Comparison of ENCODE assay signal across 13 cellular contexts in genomic region chr18:6731197-6731596, GRCh38. TPM values are rescaled to one million over a fixed set of nuclear protein-coding genes. Genes with fewer than 3 reads are reported as not detected.
DNase-seq lines count a peak whose midpoint lies in the region; ATAC-seq, FAIRE-seq and TF ChIP-seq lines count a peak whose summit lies in the region.
"Had no signal": no experiment of that assay in that cellular context is flagged by ENCODE, and none has a peak within 500 bp of the region (broad histone marks: within the 10 kb centered on the region; RNA-seq: fewer than 3 reads in every experiment).

No MANE protein-coding gene starts in this region.

- no peak overlapping the region for H2BK15ac ChIP-seq in H1 (ENCODE audit: low read length)

- H4K8ac ChIP-seq in H1 (ENCODE audit: extremely low read depth, insufficient read depth, low read length), result no peak overlapping the region

- H3K23me2 ChIP-seq in H1 (ENCODE audit: low read depth, low read length), result peaks cover 2% of the 10 kb centered on the region; the same call in 1 of the 2 replicates

- H3K79me1 ChIP-seq in H1 (ENCODE audit: low read depth, low read length), result no peaks in the 10 kb centered on the region

- H2AFZ ChIP-seq in H1 (ENCODE audit: low read length), result no peak overlapping the region
- no peak overlapping the region for H2AFZ ChIP-seq in osteoblast (ENCODE audit: low read length)

- H3K23ac ChIP-seq in H1 (ENCODE audit: insufficient read length), result no peak overlapping the region

- H3K4me3 ChIP-seq in H1 (ENCODE audit: extremely low read depth in 1 of 4, insufficient read depth in 2 of 4, low read depth in 3 of 4, low read length in 4 of 4) (no peak overlapping the region), osteoblast (ENCODE audit: insufficient read depth, low read length) (peak overlapping the region; percentile 24)

- CTCF ChIA-PET in H1 (lab: Charles Lee; ENCODE audit: partially characterized antibody), result interaction anchor here (0.6 to 3.0 kb wide), 3 partner anchors 11 to 839 kb away, joined by 3 to 23 read pairs (median 14); no protein-coding TSS in a partner anchor

- no peak overlapping the region for H2AK5ac ChIP-seq in H1 (ENCODE audit: low read depth, low read length)

- no peak for TF ChIP-seq RAD21 in H1 (IDR thresholded peaks at IDR 0.05 in 1 of 2, conservative IDR thresholded peaks at IDR 0.05 in 1 of 2; ENCODE audit: low read depth in 2 of 2, low read length in 2 of 2)

- no peak for TF ChIP-seq EP300 in H1 (IDR thresholded peaks at IDR 0.05; ENCODE audit: borderline replicate concordance in 1 of 2, low read depth in 2 of 2, low read length in 2 of 2)

- H3K4ac ChIP-seq in H1 (replicated peaks; ENCODE audit: insufficient read length, low read depth, low read length), result no peak overlapping the region

- H4K20me1 ChIP-seq in H1 (replicated peaks in 1 of 2; ENCODE audit: control insufficient read depth in 1 of 2, insufficient read depth in 2 of 2, low read length in 2 of 2), result no peaks in the 10 kb centered on the region
- no peaks in the 10 kb centered on the region for H4K20me1 ChIP-seq in osteoblast (ENCODE audit: insufficient read depth, low read length)

- no peaks in the 10 kb centered on the region for H3K36me3 ChIP-seq in H1 (ENCODE audit: control insufficient read depth in 2 of 4, insufficient read depth in 4 of 4, low read length in 3 of 4)
- no peaks in the 10 kb centered on the region for H3K36me3 ChIP-seq in osteoblast (ENCODE audit: insufficient read depth, low read length)

- no peak overlapping the region for H2BK20ac ChIP-seq in H1 (ENCODE audit: low read length)

- no peak for TF ChIP-seq POLR2A in H1 (IDR thresholded peaks at IDR 0.05; ENCODE audit: control extremely low read depth in 1 of 2, low read depth in 2 of 2, low read length in 2 of 2)

- no peak for ATAC-seq in GM21717 (IDR thresholded peaks at IDR 0.05; ENCODE audit: unreplicated experiment)
- ATAC-seq: naive thymus-derived CD8-positive, alpha-beta T cell had no signal

- H3K79me2 ChIP-seq in H1 (ENCODE audit: control insufficient read depth in 1 of 2, insufficient read depth in 2 of 2, low read length in 2 of 2) (no peaks in the 10 kb centered on the region; a peak in 1 of 4 replicates), osteoblast (ENCODE audit: insufficient read depth, low read length) (no peaks in the 10 kb centered on the region)

- no peak overlapping the region for H3K18ac ChIP-seq in H1 (ENCODE audit: extremely low read depth, low read length)

- no peak overlapping the region for H3K14ac ChIP-seq in H1 (ENCODE audit: insufficient read length)

- no peaks in the 10 kb centered on the region for H3K9me3 ChIP-seq in H1 (ENCODE audit: insufficient read depth in 2 of 2, low read depth in 1 of 2, low read length in 1 of 2)
- no peaks in the 10 kb centered on the region for H3K9me3 ChIP-seq in osteoblast (ENCODE audit: low read depth, low read length)

- no peak overlapping the region for H2BK5ac ChIP-seq in H1 (ENCODE audit: low read depth, low read length)

- peak overlapping the region in 1 of 2 experiments; percentile 25; a peak in 2 of 4 replicates for H3K4me2 ChIP-seq in H1 (ENCODE audit: insufficient read depth in 1 of 2, low read depth in 2 of 2, low read length in 2 of 2)
- H3K4me2 ChIP-seq in osteoblast (ENCODE audit: insufficient read depth, low read length), result peak overlapping the region; percentile 89

- H4K5ac ChIP-seq in H1 (ENCODE audit: insufficient read length, low read depth, low read length), result no peak overlapping the region

- H3K27me3 ChIP-seq in H1 (replicated peaks in 1 of 4; ENCODE audit: control insufficient read depth in 3 of 4, extremely low read depth in 1 of 4, insufficient read depth in 3 of 4, low read length in 3 of 4), result no peaks in the 10 kb centered on the region
- peaks cover 5% of the 10 kb centered on the region for H3K27me3 ChIP-seq in osteoblast (ENCODE audit: insufficient read depth, low read length)

- H2BK120ac ChIP-seq in H1 (replicated peaks; ENCODE audit: low read depth, low read length), result no peak overlapping the region

- POLR2A ChIA-PET in H1 (lab: Charles Lee; ENCODE audit: partially characterized antibody), result interaction anchor here (1.2 kb wide), 1 partner anchor 21 kb away, joined by 3 read pairs; no protein-coding TSS in a partner anchor

- DNase-seq in DMS 273 treated with DMSO at 0.1 percent for 48 hours (lab: John Stamatoyannopoulos, UW) (peak; percentile 98), NCI-H2227 (lab: John Stamatoyannopoulos, UW; ENCODE audit: unreplicated experiment) (peak; percentile 76), H1 (ENCODE audit: low read depth in 1 of 2, low spot score in 2 of 2) (no peak), osteoblast (ENCODE audit: insufficient read length, low spot score, missing footprints) (peak; percentile 78), NCI-H1417 (lab: John Stamatoyannopoulos, UW) (no peak), UCSD-AML1 (lab: John Stamatoyannopoulos, UW; ENCODE audit: unreplicated experiment) (no peak), GOT3 (lab: John Stamatoyannopoulos, UW) (no peak)
- DNase-seq: activated gamma-delta T cell treated with Interleukin-2 at 50 U/mL for 16 hours; foreskin melanocyte; naive thymus-derived CD8-positive, alpha-beta T cell had no signal

- no peak overlapping the region for H4K91ac ChIP-seq in H1 (replicated peaks; ENCODE audit: insufficient read length, low read length)

- H3K4me1 ChIP-seq in H1 (replicated peaks in 1 of 4; ENCODE audit: control insufficient read depth in 3 of 4, insufficient read depth in 4 of 4, low read length in 3 of 4) (peaks cover 4 to 18% (median 9%) of the 10 kb centered on the region in 4 experiments; a peak in 5 of 7 replicates), osteoblast (ENCODE audit: insufficient read depth, low read length) (peaks cover 23% of the 10 kb centered on the region)

- 41% methylated on average over 6 of the region's 6 CpGs; no CpG with 5 or more reads in 1 of the 2 experiments for WGBS in H1 (ENCODE audit: extremely low coverage in 1 of 2, insufficient coverage in 1 of 2, insufficient read length in 1 of 2, insufficient replicate concordance in 2 of 2, low coverage in 1 of 2, low lambda C conversion rate in 2 of 2, missing lambda C conversion rate in 1 of 2), 2 experiments

- H3K27ac ChIP-seq in H1 (ENCODE audit: low read depth, low read length) (no peak overlapping the region), osteoblast (ENCODE audit: low read depth, low read length) (peak overlapping the region; percentile 17)

- no peak overlapping the region for H3K56ac ChIP-seq in H1 (replicated peaks; ENCODE audit: insufficient read length, low read depth, low read length)

- H2BK12ac ChIP-seq in H1 (ENCODE audit: low read depth, low read length), result no peak overlapping the region

- TF ChIP-seq CTCF in H1 (IDR thresholded peaks at IDR 0.05; ENCODE audit: control extremely low read depth in 1 of 3, insufficient read depth in 1 of 3, low read depth in 1 of 3, low read length in 3 of 3) (no peak), osteoblast (IDR thresholded peaks at IDR 0.05; ENCODE audit: extremely low read depth, low read depth, low read length) (no peak)

- FAIRE-seq in H1 (lab: Jason Lieb, UNC), result peak; percentile 36
- FAIRE-seq: G401.6 had no signal

- no peak overlapping the region for H3K9ac ChIP-seq in H1 (replicated peaks in 1 of 4; ENCODE audit: extremely low read depth in 1 of 4, low read depth in 3 of 4, low read length in 3 of 4)

RNA-seq across cellular contexts. Expression of gene ARHGAP28, which starts 1.7 kb away (rescaled TPM):
- total RNA-seq in H1 (2021; fragmentation: NEBNext Ultra II Directional; extraction: Animal tissue kit (Norgen Biotek cat#: 25700)), result 14.4 and 15.4 TPM in 2 replicates
- polyA plus RNA-seq in H1 (2011; rRNA removed), result 2.0 and 2.9 TPM in 2 replicates
- polyA plus RNA-seq in H1 (2011; cell fraction: cytosol; rRNA removed), result 3.4 TPM
- 3.2 TPM for polyA plus RNA-seq in H1 (2011; cell fraction: nucleus; rRNA removed)
- 4.0 to 6.4 TPM (median 5.9 TPM) in 4 replicates for polyA plus RNA-seq in H1 (2012, experiment 1 of 2)
- 0.43 TPM for polyA plus RNA-seq in H1 (2012, experiment 2 of 2)
- 8.3 TPM for polyA plus RNA-seq in H1 (2013, experiment 1 of 2)
- 8.3 TPM for polyA plus RNA-seq in H1 (2013, experiment 2 of 2)
- 8.6 and 21.0 TPM in 2 replicates for polyA minus RNA-seq in H1 (2011; rRNA and poly(A)+ RNA removed)
- 9.2 TPM for polyA minus RNA-seq in H1 (2011; cell fraction: cytosol; rRNA and poly(A)+ RNA removed)
- polyA minus RNA-seq in H1 (2011; cell fraction: nucleus; rRNA and poly(A)+ RNA removed), result 16.6 TPM
- total RNA-seq in osteoblast, result 23.9 and 24.2 TPM in 2 replicates
- total RNA-seq: naive thymus-derived CD8-positive, alpha-beta T cell; T-helper 1 cell treated with Interleukin-12 subunit alpha and Interleukin-12 subunit beta and Interleukin-4 antibody, amounts not matched to agents 30 ng/mL and 1 ng/mL, for 36 hours had no signal
- polyA plus RNA-seq: naive thymus-derived CD8-positive, alpha-beta T cell had no signal

Comparison
In these comparisons a context has a peak if more than half of its experiments do, and no peak if none do; other contexts are left out.
1. DNase-seq: peak in DMS 273 treated with DMSO at 0.1 percent for 48 hours (single experiment), NCI-H2227 (single experiment) and osteoblast (single experiment); none in H1 (0 of 2), NCI-H1417 (0 of 3), UCSD-AML1 (single experiment) and GOT3 (single experiment).